In the genomic region with DNA sequence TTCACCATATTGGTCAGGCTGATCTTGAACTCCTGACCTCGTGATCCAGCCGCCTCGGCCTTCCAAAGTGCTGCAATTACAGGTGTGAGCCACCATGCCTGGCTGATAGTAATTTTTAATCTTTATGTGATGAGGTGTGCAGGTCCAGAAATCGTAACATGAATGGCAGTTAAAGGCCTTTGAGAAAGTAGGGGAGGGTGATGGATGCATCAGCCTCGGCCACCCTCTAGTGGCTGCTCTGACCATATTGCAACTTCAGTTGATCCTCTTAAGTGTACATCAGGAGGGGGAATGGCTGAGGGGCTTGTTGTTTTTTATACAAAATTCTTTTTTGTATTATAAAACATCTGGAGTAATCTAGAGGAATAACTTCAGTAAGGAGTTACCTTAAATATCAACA, we compare ENCODE assay signal across 8 cellular contexts.
A peak's percentile ranks its signal among the peaks of the same experiment; 100 is the strongest.
DNase-seq lines count a peak whose midpoint lies in the region; FAIRE-seq and TF ChIP-seq lines count a peak whose summit lies in the region.

No MANE protein-coding gene starts in this region.

- H2AFZ ChIP-seq in astrocyte (ENCODE audit: low read depth, low read length), result no peak overlapping the region

- peaks cover 89% of the 10 kb centered on the region for H4K20me1 ChIP-seq in astrocyte (ENCODE audit: insufficient read depth, low read length)

- peak; percentile 74 for TF ChIP-seq CTCF in 22Rv1 (IDR thresholded peaks at IDR 0.05)
- peak; percentile 56 for TF ChIP-seq CTCF in astrocyte (IDR thresholded peaks at IDR 0.05; ENCODE audit: insufficient read depth, low read depth, low read length)

- no peak overlapping the region for H3K9ac ChIP-seq in astrocyte (ENCODE audit: low read length)

- DNase-seq in GM03348 (ENCODE audit: low spot score) (peak; percentile 36), NCI-H2227 (lab: John Stamatoyannopoulos, UW; ENCODE audit: unreplicated experiment) (peak; percentile 26), astrocyte (ENCODE audit: low read depth) (peak; percentile 30), iris pigment epithelial cell (ENCODE audit: low read depth) (peak; percentile 65), superior temporal gyrus (ENCODE audit: extremely low spot score) (peak; percentile 55), T1000 (lab: John Stamatoyannopoulos, UW) (no peak), NCI-H1694 treated with DMSO at 0.1 percent for 48 hours (lab: John Stamatoyannopoulos, UW) (no peak)

- peaks cover 2% of the 10 kb centered on the region for H3K36me3 Mint-ChIP-seq in astrocyte (ENCODE audit: low read depth, unreplicated experiment)

- H3K4me1 Mint-ChIP-seq in astrocyte (ENCODE audit: low read depth, unreplicated experiment), result peaks cover 1% of the 10 kb centered on the region

- H3K4me3 ChIP-seq in astrocyte (ENCODE audit: insufficient read depth, low read depth, low read length), result no peak overlapping the region

- H3K9me3 Mint-ChIP-seq in astrocyte (ENCODE audit: unreplicated experiment), result no peaks in the 10 kb centered on the region

- H3K27ac ChIP-seq in 22Rv1 (no peak overlapping the region), astrocyte (ENCODE audit: low read depth, low read length) (no peak overlapping the region)

- H3K9me3 ChIP-seq in astrocyte (ENCODE audit: insufficient read depth, low read depth, low read length), result no peaks in the 10 kb centered on the region

- H3K79me2 ChIP-seq in astrocyte (ENCODE audit: insufficient read depth, low read length), result peaks cover 71% of the 10 kb centered on the region

- no peaks in the 10 kb centered on the region for H3K27me3 ChIP-seq in astrocyte (ENCODE audit: insufficient read depth, low read length)

- H3K4me2 ChIP-seq in astrocyte (ENCODE audit: low read length), result no peak overlapping the region

- H3K36me3 ChIP-seq in astrocyte (ENCODE audit: insufficient read depth, low read length), result no peaks in the 10 kb centered on the region

- H3K4me1 ChIP-seq in astrocyte (ENCODE audit: insufficient read depth, low read length), result no peaks in the 10 kb centered on the region

- no peak for FAIRE-seq in astrocyte (lab: Jason Lieb, UNC)

- H3K4me3 Mint-ChIP-seq in astrocyte (ENCODE audit: unreplicated experiment), result no peak overlapping the region

- H3K27me3 Mint-ChIP-seq in astrocyte (ENCODE audit: low read depth, unreplicated experiment), result no peaks in the 10 kb centered on the region

- H3K27ac Mint-ChIP-seq in astrocyte (ENCODE audit: unreplicated experiment), result no peak overlapping the region

Comparison
In these comparisons a context has a peak if more than half of its experiments do, and no peak if none do; other contexts are left out.
1. DNase-seq: peak in GM03348 (single experiment), NCI-H2227 (single experiment), astrocyte (single experiment), iris pigment epithelial cell (single experiment) and superior temporal gyrus (single experiment); none in T1000 (single experiment) and NCI-H1694 treated with DMSO at 0.1 percent for 48 hours (single experiment).